ENCODE assay signal across 13 cellular contexts in genomic region chr11:69449320-69450063, GRCh38. TPM values are rescaled to one million over a fixed set of nuclear protein-coding genes. Genes with fewer than 3 reads are reported as not detected.
DNase-seq lines count a peak whose midpoint lies in the region; ATAC-seq and TF ChIP-seq lines count a peak whose summit lies in the region.
"Had no signal": no experiment of that assay in that cellular context is flagged by ENCODE, and none has a peak within 500 bp of the region (broad histone marks: within the 10 kb centered on the region; RNA-seq: fewer than 3 reads in every experiment).

No MANE protein-coding gene starts in this region.

- no peaks in the 10 kb centered on the region for H3K79me2 ChIP-seq in PC-9 (ENCODE audit: low read depth)

- H2AFZ ChIP-seq in PC-9: no peak overlapping the region

- H3K27ac ChIP-seq in PC-9: no peak overlapping the region
- H3K27ac ChIP-seq in mucosa of rectum (ENCODE audit: low read depth in 2 of 2, low read length in 2 of 2): peak overlapping the region; percentile 11 to 23
- no peak overlapping the region for H3K27ac ChIP-seq in CD4-positive, alpha-beta T cell (ENCODE audit: low read depth, low read length)

- intact Hi-C loops in PC-9 (cut with micrococcal nuclease; ENCODE audit: unreplicated experiment): no loop called here
- intact Hi-C loops in CD4-positive, alpha-beta T cell (cut with DNase I, micrococcal nuclease): no loop called here

- BruUV-seq in PC-9 (replicated peaks; lab: Mats Ljungman, UMichigan): no TSS peak

- H3K9me3 Mint-ChIP-seq in CD4-positive, alpha-beta T cell: no peaks in the 10 kb centered on the region
- H3K9me3 Mint-ChIP-seq: effector memory CD8-positive, alpha-beta T cell had no signal

- peaks cover 16% of the 10 kb centered on the region; the same call in 1 of the 2 replicates for H3F3A ChIP-seq in PC-9 (ENCODE audit: insufficient read depth, low read depth)

- H3K9me3 ChIP-seq in PC-9 (ENCODE audit: insufficient read depth, low read depth): no peaks in the 10 kb centered on the region
- H3K9me3 ChIP-seq in mucosa of rectum (ENCODE audit: control insufficient read depth in 2 of 2, low read length in 2 of 2): peaks cover 0 to 3% of the 10 kb centered on the region in 2 donors
- no peaks in the 10 kb centered on the region for H3K9me3 ChIP-seq in CD4-positive, alpha-beta T cell (ENCODE audit: control insufficient read depth, low read length)

- no peaks in the 10 kb centered on the region for H3K27me3 ChIP-seq in PC-9 (ENCODE audit: insufficient read depth, low read depth)
- no peaks in the 10 kb centered on the region for H3K27me3 ChIP-seq in mucosa of rectum (ENCODE audit: control insufficient read depth in 2 of 2, insufficient read depth in 2 of 2, low read length in 2 of 2)
- H3K27me3 ChIP-seq in CD4-positive, alpha-beta T cell (ENCODE audit: control insufficient read depth, insufficient read depth, low read length): peaks cover 12% of the 10 kb centered on the region

- no peaks in the 10 kb centered on the region for H3K36me3 ChIP-seq in PC-9 (ENCODE audit: low read depth)
- no peaks in the 10 kb centered on the region for H3K36me3 ChIP-seq in mucosa of rectum (ENCODE audit: control insufficient read depth in 2 of 2, insufficient read depth in 2 of 2, low read length in 2 of 2)

- no peaks in the 10 kb centered on the region for H3K9me2 ChIP-seq in PC-9 (ENCODE audit: insufficient read depth)

- CTCF ChIA-PET in PC-9 (lab: Charles Lee): no interaction called here
- CTCF ChIA-PET in CD4-positive, alpha-beta T cell (lab: Charles Lee): no interaction called here

- POLR2A ChIA-PET in PC-9 (lab: Charles Lee; ENCODE audit: unreplicated experiment): interaction anchor here (0.5 kb wide), 1 partner anchor 152 kb away, joined by 3 read pairs; no protein-coding TSS in a partner anchor
- POLR2A ChIA-PET in CD4-positive, alpha-beta T cell (lab: Charles Lee): no interaction called here

- no peaks in the 10 kb centered on the region for H4K20me1 ChIP-seq in PC-9 (ENCODE audit: insufficient read depth)

- no peak overlapping the region; the same call in 1 of the 2 replicates for H3K4me3 ChIP-seq in PC-9
- no peak overlapping the region for H3K4me3 ChIP-seq in epithelial cell of proximal tubule (ENCODE audit: low read depth, low read length)
- no peak overlapping the region for H3K4me3 ChIP-seq in mucosa of rectum (ENCODE audit: low read length in 2 of 2)

- TF ChIP-seq CTCF in PC-9 (conservative IDR thresholded peaks at IDR 0.05) (no peak), epithelial cell of proximal tubule (conservative IDR thresholded peaks at IDR 0.05; ENCODE audit: low read depth, low read length) (peak; percentile 3)
- TF ChIP-seq CTCF in CD4-positive, alpha-beta T cell (IDR thresholded peaks at IDR 0.05): no peak

- no peaks in the 10 kb centered on the region for H3K4me1 Mint-ChIP-seq in CD4-positive, alpha-beta T cell (ENCODE audit: low read depth)

- DNase-seq in AG20443 (ENCODE audit: low spot score) (peak; percentile 47), PC-9 (peak; percentile 55 to 59), epithelial cell of proximal tubule (ENCODE audit: low read depth) (no peak), inferior parietal cortex (ENCODE audit: extremely low spot score) (no peak)
- no peak for DNase-seq in CD4-positive, alpha-beta T cell
- DNase-seq: activated CD4-positive, alpha-beta T cell treated with anti-CD3 and anti-CD28 coated beads for 48 hours; CD4-positive, CD25-positive, alpha-beta regulatory T cell; effector memory CD8-positive, alpha-beta T cell had no signal

- H3K27me3 Mint-ChIP-seq in CD4-positive, alpha-beta T cell: peaks cover 33% of the 10 kb centered on the region

- peaks cover 34% of the 10 kb centered on the region for H3K4me1 ChIP-seq in PC-9 (replicated peaks; ENCODE audit: insufficient read depth)
- H3K4me1 ChIP-seq in mucosa of rectum (ENCODE audit: control insufficient read depth in 2 of 2, insufficient read depth in 2 of 2, low read length in 2 of 2): peaks cover 0 to 2% of the 10 kb centered on the region in 2 donors

- no peak overlapping the region for H3K9ac ChIP-seq in mucosa of rectum (ENCODE audit: low read depth in 1 of 2, low read length in 2 of 2)

- no peak overlapping the region for H3K27ac Mint-ChIP-seq in CD4-positive, alpha-beta T cell
- H3K27ac Mint-ChIP-seq: CD4-positive, CD25-positive, alpha-beta regulatory T cell; effector memory CD8-positive, alpha-beta T cell had no signal

- ATAC-seq in GM21576 (IDR thresholded peaks at IDR 0.05; ENCODE audit: unreplicated experiment): no peak
- ATAC-seq in CD4-positive, alpha-beta T cell (ENCODE audit: poor library complexity): no peak
- ATAC-seq in HG03457 (IDR thresholded peaks at IDR 0.05; ENCODE audit: unreplicated experiment): no peak
- ATAC-seq: effector memory CD8-positive, alpha-beta T cell had no signal

- H3K4me2 ChIP-seq in PC-9: peak overlapping the region; percentile 60

- no peak overlapping the region for H3K4me3 Mint-ChIP-seq in CD4-positive, alpha-beta T cell
- H3K4me3 Mint-ChIP-seq: CD4-positive, CD25-positive, alpha-beta regulatory T cell; effector memory CD8-positive, alpha-beta T cell had no signal

- no peaks in the 10 kb centered on the region for H3K36me3 Mint-ChIP-seq in CD4-positive, alpha-beta T cell (ENCODE audit: low read depth)
- H3K36me3 Mint-ChIP-seq: CD4-positive, CD25-positive, alpha-beta regulatory T cell had no signal

RNA-seq across cellular contexts. Expression of gene LINC01488, which starts 32.0 kb away (rescaled TPM):
- total RNA-seq in PC-9 (2021): not detected in 2 replicates
- not detected in 2 replicates for total RNA-seq in epithelial cell of proximal tubule
- total RNA-seq in CD4-positive, alpha-beta T cell: not detected
- total RNA-seq: CD4-positive, CD25-positive, alpha-beta regulatory T cell; LHCN-M2; urinary bladder had no signal

Comparison
In these comparisons a context has a peak if more than half of its experiments do, and no peak if none do; other contexts are left out.
1. DNase-seq: peak in AG20443 (single experiment) and PC-9 (2 of 2); none in epithelial cell of proximal tubule (single experiment), inferior parietal cortex (single experiment) and CD4-positive, alpha-beta T cell (0 of 10).
2. H3K27ac ChIP-seq: peak in mucosa of rectum (2 of 2); none in PC-9 (single experiment) and CD4-positive, alpha-beta T cell (single experiment).